ENCODE assay signal across 32 cellular contexts in genomic region chr1:65399003-65399402, GRCh38. TPM values are rescaled to one million over a fixed set of nuclear protein-coding genes. Genes with fewer than 3 reads are reported as not detected.
DNase-seq lines count a peak whose midpoint lies in the region; ATAC-seq, FAIRE-seq and TF ChIP-seq lines count a peak whose summit lies in the region.
"Had no signal": no experiment of that assay in that cellular context is flagged by ENCODE, and none has a peak within 500 bp of the region (broad histone marks: within the 10 kb centered on the region; RNA-seq: fewer than 3 reads in every experiment).

No MANE protein-coding gene starts in this region.

- FAIRE-seq in HepG2 (lab: Jason Lieb, UNC), result no peak
- FAIRE-seq in K562 (lab: Jason Lieb, UNC), result no peak
- FAIRE-seq: A204.1, A549 had no signal

- H3K36me3 ChIP-seq in HepG2 (replicated peaks in 1 of 2; ENCODE audit: control insufficient read depth in 1 of 2, insufficient read depth in 2 of 2, low read length in 2 of 2), result no peaks in the 10 kb centered on the region
- H3K36me3 ChIP-seq in right lobe of liver, result no peaks in the 10 kb centered on the region
- peaks cover 94% of the 10 kb centered on the region for H3K36me3 ChIP-seq in K562 (ENCODE audit: control insufficient read depth, insufficient read depth, low read length)
- H3K36me3 ChIP-seq: BLaER1; BLaER1 treated with 17β-estradiol and CSF1 and Interleukin-3, amounts not matched to agents 10 nM and 100 nM had no signal

- ATAC-seq in HepG2, result no peak
- no peak for ATAC-seq in right lobe of liver
- ATAC-seq in K562, result no peak
- ATAC-seq: A549; CD8-positive, alpha-beta T cell had no signal

- DNase-seq in HepG2 (ENCODE audit: low spot score) (no peak), right lobe of liver (no peak), K562 (ENCODE audit: extremely low read depth in 1 of 4, low spot score in 3 of 4) (no peak)
- no peak for DNase-seq in activated CD4-positive, alpha-beta memory T cell treated with anti-CD3 and anti-CD28 coated beads for 36 hours
- DNase-seq: 8988T; ACHN; AML-193; BE2C; C1 segment of cervical spinal cord; Caco-2; Calu3; CD4-positive, alpha-beta memory T cell; CD4-positive, alpha-beta T cell; CD4-positive, CD25-positive, alpha-beta regulatory T cell; CD8-positive, alpha-beta memory T cell; CD8-positive, alpha-beta T cell; COR-L47; DMS 273 treated with DMSO at 0.1 percent for 48 hours; DMS153; DMS53; DMS79; DMS79 treated with DMSO at 0.1 percent for 48 hours; DND-41; EL had no signal

- TF ChIP-seq CTCF in HepG2 (CRISPR knock-in tag; IDR thresholded peaks at IDR 0.05), result no peak
- TF ChIP-seq CTCF in right lobe of liver (IDR thresholded peaks at IDR 0.05), result no peak
- no peak for TF ChIP-seq CTCF in K562 (IDR thresholded peaks at IDR 0.05 in 2 of 3, conservative IDR thresholded peaks at IDR 0.05 in 1 of 3; ENCODE audit: insufficient read depth in 2 of 3, low read depth in 1 of 3, low read length in 3 of 3)

- no peaks in the 10 kb centered on the region for H3K27me3 Mint-ChIP-seq in activated CD4-positive, alpha-beta memory T cell treated with anti-CD3 and anti-CD28 coated beads for 36 hours
- H3K27me3 Mint-ChIP-seq: CD4-positive, alpha-beta memory T cell; CD4-positive, alpha-beta T cell; CD4-positive, CD25-positive, alpha-beta regulatory T cell had no signal

- H3K9me3 Mint-ChIP-seq in activated CD4-positive, alpha-beta memory T cell treated with anti-CD3 and anti-CD28 coated beads for 36 hours, result no peaks in the 10 kb centered on the region
- H3K9me3 Mint-ChIP-seq: CD14-positive monocyte; CD4-positive, alpha-beta memory T cell; CD4-positive, alpha-beta T cell; CD4-positive, CD25-positive, alpha-beta regulatory T cell; CD8-positive, alpha-beta memory T cell; CD8-positive, alpha-beta T cell had no signal

- H3K9me1 ChIP-seq in K562 (ENCODE audit: control insufficient read depth, insufficient read depth, low read length), result no peaks in the 10 kb centered on the region

- WGBS in HepG2 (ENCODE audit: low lambda C conversion rate), result 86% methylated on average over 1 of the region's 1 CpG
- 80% methylated on average over 1 of the region's 1 CpG for WGBS in right lobe of liver (ENCODE audit: insufficient coverage, low coverage, low lambda C conversion rate, missing lambda C conversion rate)
- 89% methylated on average over 1 of the region's 1 CpG for WGBS in K562 (ENCODE audit: insufficient coverage, low coverage, missing lambda C conversion rate)

- intact Hi-C loops in HepG2 (cut with micrococcal nuclease; ENCODE audit: unreplicated experiment) (no loop called here), right lobe of liver (cut with DNase I) (no loop called here), K562 (cut with micrococcal nuclease) (no loop called here)
- intact Hi-C loops in activated CD4-positive, alpha-beta memory T cell treated with anti-CD3 and anti-CD28 coated beads for 36 hours (cut with micrococcal nuclease), result loop anchor here (10.0 kb wide), 5 partner anchors 254 to 936 kb away; partner anchors contain the start of gene AK4

- TF ChIP-seq EP300 in HepG2 (IDR thresholded peaks at IDR 0.05; ENCODE audit: low read depth in 2 of 2, low read length in 2 of 2) (no peak), HepG2 (CRISPR knock-in tag; IDR thresholded peaks at IDR 0.05; ENCODE audit: borderline replicate concordance) (no peak), K562 (IDR thresholded peaks at IDR 0.05; ENCODE audit: low read length) (no peak)

- POLR2A ChIA-PET in HepG2 (lab: Yijun Ruan, JAX), result no interaction called here
- POLR2A ChIA-PET in K562 (lab: Yijun Ruan, JAX), result interaction anchor here (1.2 kb wide), 1 partner anchor 13 kb away, joined by 4 read pairs; no protein-coding TSS in a partner anchor
- POLR2A ChIA-PET in activated CD4-positive, alpha-beta memory T cell treated with anti-CD3 and anti-CD28 coated beads for 36 hours (lab: Charles Lee), result no interaction called here

- TF ChIP-seq RAD21 in HepG2 (CRISPR knock-in tag; IDR thresholded peaks at IDR 0.05) (no peak), K562 (CRISPR knock-in tag; conservative IDR thresholded peaks at IDR 0.05 in 1 of 2, IDR thresholded peaks at IDR 0.05 in 1 of 2) (no peak)

- CTCF ChIA-PET in HepG2 (lab: Yijun Ruan, JAX; ENCODE audit: low intra/inter-chr PET ratio, low total read pairs) (no interaction called here), K562 (lab: Yijun Ruan, JAX; ENCODE audit: low intra/inter-chr PET ratio) (no interaction called here)
- CTCF ChIA-PET in activated CD4-positive, alpha-beta memory T cell treated with anti-CD3 and anti-CD28 coated beads for 36 hours (lab: Charles Lee), result no interaction called here

- peaks cover 37% of the 10 kb centered on the region for H3K4me1 Mint-ChIP-seq in activated CD4-positive, alpha-beta memory T cell treated with anti-CD3 and anti-CD28 coated beads for 36 hours (ENCODE audit: low read depth)
- H3K4me1 Mint-ChIP-seq: B cell had no signal

- H3K4me2 ChIP-seq in HepG2 (ENCODE audit: low read depth, low read length) (no peak overlapping the region), K562 (ENCODE audit: insufficient read depth, low read length) (no peak overlapping the region)
- H3K4me2 ChIP-seq: A549; BLaER1; BLaER1 treated with 17β-estradiol and CSF1 and Interleukin-3, amounts not matched to agents 10 nM and 100 nM had no signal

- H3K36me3 Mint-ChIP-seq in activated CD4-positive, alpha-beta memory T cell treated with anti-CD3 and anti-CD28 coated beads for 36 hours, result peaks cover 5% of the 10 kb centered on the region
- H3K36me3 Mint-ChIP-seq: CD14-positive monocyte had no signal

- in situ Hi-C loops in HepG2 (cut with HindIII; ENCODE audit: extremely low pct_ligation_motif_present, low pct_unique_long_range_greater_than_20kb), result no loop called here
- in situ Hi-C loops in K562 (cut with MboI), result no loop called here

- H4K20me1 ChIP-seq in HepG2 (ENCODE audit: insufficient read depth, low read length), result no peaks in the 10 kb centered on the region
- no peaks in the 10 kb centered on the region for H4K20me1 ChIP-seq in K562 (replicated peaks; ENCODE audit: control insufficient read depth, insufficient read depth, low read length)
- H4K20me1 ChIP-seq: BLaER1; BLaER1 treated with 17β-estradiol and CSF1 and Interleukin-3, amounts not matched to agents 10 nM and 100 nM had no signal

- H3K27ac ChIP-seq in HepG2 (ENCODE audit: extremely low read length, insufficient read depth, low read length), result no peak overlapping the region
- H3K27ac ChIP-seq in right lobe of liver, result no peak overlapping the region
- H3K27ac ChIP-seq in K562 (ENCODE audit: extremely low read depth, low read depth, low read length), result no peak overlapping the region
- H3K27ac ChIP-seq: 22Rv1; A549; BLaER1; BLaER1 treated with 17β-estradiol and CSF1 and Interleukin-3, amounts not matched to agents 10 nM and 100 nM; C4-2B had no signal

- H3K79me2 ChIP-seq in HepG2 (ENCODE audit: insufficient read depth, low read length) (no peaks in the 10 kb centered on the region), K562 (ENCODE audit: control insufficient read depth, insufficient read depth, low read length) (no peaks in the 10 kb centered on the region)

- no peaks in the 10 kb centered on the region for H3K27me3 ChIP-seq in HepG2 (ENCODE audit: control insufficient read depth in 1 of 2, insufficient read depth in 2 of 2, low read length in 2 of 2)
- H3K27me3 ChIP-seq in right lobe of liver, result no peaks in the 10 kb centered on the region
- no peaks in the 10 kb centered on the region for H3K27me3 ChIP-seq in K562 (ENCODE audit: control insufficient read depth in 2 of 2, insufficient read depth in 2 of 2, low read length in 2 of 2)
- H3K27me3 ChIP-seq: BE2C; BLaER1; BLaER1 treated with 17β-estradiol and CSF1 and Interleukin-3, amounts not matched to agents 10 nM and 100 nM had no signal

- H3K9ac ChIP-seq in HepG2 (ENCODE audit: insufficient read depth, low read depth, low read length), result no peak overlapping the region
- no peak overlapping the region for H3K9ac ChIP-seq in K562 (ENCODE audit: insufficient read depth in 1 of 2, low read depth in 2 of 2, low read length in 2 of 2)
- H3K9ac ChIP-seq: BLaER1; BLaER1 treated with 17β-estradiol and CSF1 and Interleukin-3, amounts not matched to agents 10 nM and 100 nM had no signal

- no peak overlapping the region for H3K4me3 Mint-ChIP-seq in activated CD4-positive, alpha-beta memory T cell treated with anti-CD3 and anti-CD28 coated beads for 36 hours
- H3K4me3 Mint-ChIP-seq: B cell; CD14-positive monocyte; CD4-positive, alpha-beta memory T cell; CD4-positive, alpha-beta T cell; CD4-positive, CD25-positive, alpha-beta regulatory T cell; CD8-positive, alpha-beta memory T cell; CD8-positive, alpha-beta T cell had no signal

- peaks cover 11% of the 10 kb centered on the region for H3K4me1 ChIP-seq in HepG2 (ENCODE audit: insufficient read depth, low read length)
- H3K4me1 ChIP-seq in right lobe of liver, result no peaks in the 10 kb centered on the region
- no peaks in the 10 kb centered on the region for H3K4me1 ChIP-seq in K562 (replicated peaks in 1 of 2; ENCODE audit: control insufficient read depth in 2 of 2, insufficient read depth in 2 of 2, low read length in 2 of 2)
- H3K4me1 ChIP-seq: A549, BE2C, BLaER1, Caco-2 had no signal

- H3K4me3 ChIP-seq in HepG2 (replicated peaks in 1 of 3; ENCODE audit: insufficient read depth in 1 of 3, low read depth in 2 of 3, low read length in 3 of 3), result no peak overlapping the region
- no peak overlapping the region for H3K4me3 ChIP-seq in right lobe of liver
- no peak overlapping the region for H3K4me3 ChIP-seq in K562
- H3K4me3 ChIP-seq: A549; BLaER1; BLaER1 treated with 17β-estradiol and CSF1 and Interleukin-3, amounts not matched to agents 10 nM and 100 nM had no signal

- BruUV-seq in HepG2 (replicated peaks; lab: Mats Ljungman, UMichigan) (no TSS peak), K562 (replicated peaks; lab: Mats Ljungman, UMichigan) (no TSS peak)

- H3K9me3 ChIP-seq in HepG2 (ENCODE audit: low read length) (no peaks in the 10 kb centered on the region), right lobe of liver (no peaks in the 10 kb centered on the region), K562 (replicated peaks; ENCODE audit: control insufficient read depth, insufficient read depth, low read depth, low read length) (no peaks in the 10 kb centered on the region)
- H3K9me3 ChIP-seq: A549; BE2C; BLaER1; BLaER1 treated with 17β-estradiol and CSF1 and Interleukin-3, amounts not matched to agents 10 nM and 100 nM; Caco-2 had no signal

- H2AFZ ChIP-seq in HepG2 (ENCODE audit: low read length) (no peak overlapping the region), K562 (ENCODE audit: low read depth, low read length) (no peak overlapping the region)

- no peak for TF ChIP-seq POLR2A in HepG2 (IDR thresholded peaks at IDR 0.05; ENCODE audit: insufficient read depth in 1 of 2, low read depth in 2 of 2, low read length in 2 of 2)
- no peak for TF ChIP-seq POLR2A in right lobe of liver (IDR thresholded peaks at IDR 0.05)
- no peak for TF ChIP-seq POLR2A in K562 (conservative IDR thresholded peaks at IDR 0.05)

- no peak overlapping the region for H3K27ac Mint-ChIP-seq in activated CD4-positive, alpha-beta memory T cell treated with anti-CD3 and anti-CD28 coated beads for 36 hours
- H3K27ac Mint-ChIP-seq: B cell; CD14-positive monocyte; CD4-positive, alpha-beta memory T cell; CD4-positive, alpha-beta T cell; CD4-positive, CD25-positive, alpha-beta regulatory T cell; CD8-positive, alpha-beta T cell had no signal

RNA-seq across cellular contexts. Expression of gene LEPR, which starts 21.5 kb away (rescaled TPM):
- 0.60 and 0.73 TPM in 2 replicates for total RNA-seq in HepG2 (2016; rRNA removed; fragmentation: Illumina TruSeq; extraction: Trizol)
- 0.10 and 0.18 TPM in 2 replicates for total RNA-seq in HepG2 (2016; cell fraction: cytosol; rRNA removed; fragmentation: Illumina TruSeq; extraction: Trizol; ENCODE audit: low read depth)
- total RNA-seq in HepG2 (2016; cell fraction: insoluble cytoplasmic fraction; rRNA removed; fragmentation: Illumina TruSeq; extraction: Trizol), result 0.58 and 0.67 TPM in 2 replicates
- 0.55 and 0.65 TPM in 2 replicates for total RNA-seq in HepG2 (2016; cell fraction: membrane; rRNA removed; fragmentation: Illumina TruSeq; extraction: Trizol)
- 0.69 and 0.87 TPM in 2 replicates for total RNA-seq in HepG2 (2016; cell fraction: nucleus; rRNA removed; fragmentation: Illumina TruSeq; extraction: Trizol)
- 1.4 and 1.7 TPM in 2 replicates for polyA plus RNA-seq in HepG2 (2011; rRNA removed)
- 0.64 and 1.4 TPM in 2 replicates for polyA plus RNA-seq in HepG2 (2011; cell fraction: cytosol; rRNA removed)
- 0.84 and 0.88 TPM in 2 replicates for polyA plus RNA-seq in HepG2 (2011; cell fraction: nucleus; rRNA removed)
- polyA plus RNA-seq in HepG2 (2012), result 2.7 and 5.9 TPM in 2 replicates
- 0.03 and 0.14 TPM in 2 replicates for polyA plus RNA-seq in HepG2 (2016; cell fraction: cytosol; fragmentation: Illumina TruSeq; extraction: Trizol; ENCODE audit: low read depth)
- 0.44 and 0.52 TPM in 2 replicates for polyA plus RNA-seq in HepG2 (2016; cell fraction: insoluble cytoplasmic fraction; fragmentation: Illumina TruSeq; extraction: Trizol; ENCODE audit: low read depth)
- polyA plus RNA-seq in HepG2 (2016; cell fraction: membrane; fragmentation: Illumina TruSeq; extraction: Trizol; ENCODE audit: low read depth), result 0.10 and 0.26 TPM in 2 replicates
- polyA plus RNA-seq in HepG2 (2016; cell fraction: nucleus; fragmentation: Illumina TruSeq; extraction: Trizol; ENCODE audit: insufficient read depth, low read depth), result 0.57 and 0.77 TPM in 2 replicates
- 1.5 and 2.3 TPM in 2 replicates for polyA minus RNA-seq in HepG2 (2011; rRNA and poly(A)+ RNA removed; ENCODE audit: low replicate concordance)
- 1.7 and 3.1 TPM in 2 replicates for polyA minus RNA-seq in HepG2 (2011; cell fraction: cytosol; rRNA and poly(A)+ RNA removed)
- polyA minus RNA-seq in HepG2 (2011; cell fraction: nucleus; rRNA and poly(A)+ RNA removed), result 2.6 TPM in 2 replicates
- 100 to 1,000 TPM in 2 of 6 experiments, 10 to 100 TPM in 4; 26.8 to 264 (median 57.1) TPM for total RNA-seq in right lobe of liver
- total RNA-seq in K562 (2011; cell fraction: chromatin; rRNA removed; ENCODE audit: low replicate concordance), result 58.9 and 119 TPM in 2 replicates
- 43.9 and 53.4 TPM in 2 replicates for total RNA-seq in K562 (2011; cell fraction: nucleolus; rRNA removed)
- total RNA-seq in K562 (2011; cell fraction: nucleoplasm; rRNA removed), result 92.8 and 105 TPM in 2 replicates
- 26.0 and 26.5 TPM in 2 replicates for total RNA-seq in K562 (2014; rRNA removed)
- total RNA-seq in K562 (2014; rRNA removed; fragmentation: Illumina TruSeq; extraction: Trizol), result 55.0 and 58.4 TPM in 2 replicates
- total RNA-seq in K562 (2015; rRNA removed; fragmentation: Illumina TruSeq; extraction: Trizol), result 51.5 and 56.8 TPM in 2 replicates
- 43.1 and 43.6 TPM in 2 replicates for total RNA-seq in K562 (2021)
- 83.7 and 111 TPM in 2 replicates for polyA plus RNA-seq in K562 (2011; rRNA removed)
- 30.7 and 48.6 TPM in 2 replicates for polyA plus RNA-seq in K562 (2011; cell fraction: cytosol; rRNA removed)
- 25.8 and 36.4 TPM in 2 replicates for polyA plus RNA-seq in K562 (2011; cell fraction: nucleus; rRNA removed)
- 22.2 and 31.8 TPM in 2 replicates for polyA plus RNA-seq in K562 (2012)
- 37.3 and 45.2 TPM in 2 replicates for polyA plus RNA-seq in K562 (2014; fragmentation: Illumina TruSeq; extraction: Trizol)
- polyA plus RNA-seq in K562 (2014; fragmentation: Nextera tagmentation; extraction: Ambion mirVana), result 10 to 100 TPM; 12.2 to 18.1 TPM
- 19.9 and 26.1 TPM in 2 replicates for polyA plus RNA-seq in K562 (2014; rRNA removed)
- polyA minus RNA-seq in K562 (2011; rRNA and poly(A)+ RNA removed), result 197 and 201 TPM in 2 replicates
- 51.6 and 74.5 TPM in 2 replicates for polyA minus RNA-seq in K562 (2011; cell fraction: cytosol; rRNA and poly(A)+ RNA removed)
- 25.3 and 51.1 TPM in 2 replicates for polyA minus RNA-seq in K562 (2011; cell fraction: nucleus; rRNA and poly(A)+ RNA removed)
- total RNA-seq in activated CD4-positive, alpha-beta memory T cell treated with anti-CD3 and anti-CD28 coated beads for 36 hours, result 1 to 10 TPM; 5.0 to 5.2 TPM

RNA-seq across cellular contexts. Expression of gene LEPROT, which starts 21.5 kb away (rescaled TPM):
- 29.0 and 36.8 TPM in 2 replicates for total RNA-seq in HepG2 (2016; rRNA removed; fragmentation: Illumina TruSeq; extraction: Trizol)
- 5.8 and 7.3 TPM in 2 replicates for total RNA-seq in HepG2 (2016; cell fraction: cytosol; rRNA removed; fragmentation: Illumina TruSeq; extraction: Trizol; ENCODE audit: low read depth)
- total RNA-seq in HepG2 (2016; cell fraction: insoluble cytoplasmic fraction; rRNA removed; fragmentation: Illumina TruSeq; extraction: Trizol), result 34.8 and 35.1 TPM in 2 replicates
- 16.0 and 17.4 TPM in 2 replicates for total RNA-seq in HepG2 (2016; cell fraction: membrane; rRNA removed; fragmentation: Illumina TruSeq; extraction: Trizol)
- total RNA-seq in HepG2 (2016; cell fraction: nucleus; rRNA removed; fragmentation: Illumina TruSeq; extraction: Trizol), result 46.4 and 47.1 TPM in 2 replicates
- 44.1 and 51.4 TPM in 2 replicates for polyA plus RNA-seq in HepG2 (2011; rRNA removed)
- polyA plus RNA-seq in HepG2 (2011; cell fraction: cytosol; rRNA removed), result 25.4 and 42.2 TPM in 2 replicates
- 24.6 and 40.5 TPM in 2 replicates for polyA plus RNA-seq in HepG2 (2011; cell fraction: nucleus; rRNA removed)
- polyA plus RNA-seq in HepG2 (2012), result 41.4 and 67.4 TPM in 2 replicates
- 7.0 and 10.6 TPM in 2 replicates for polyA plus RNA-seq in HepG2 (2016; cell fraction: cytosol; fragmentation: Illumina TruSeq; extraction: Trizol; ENCODE audit: low read depth)
- 26.2 and 27.5 TPM in 2 replicates for polyA plus RNA-seq in HepG2 (2016; cell fraction: insoluble cytoplasmic fraction; fragmentation: Illumina TruSeq; extraction: Trizol; ENCODE audit: low read depth)
- polyA plus RNA-seq in HepG2 (2016; cell fraction: membrane; fragmentation: Illumina TruSeq; extraction: Trizol; ENCODE audit: low read depth), result 11.6 and 12.0 TPM in 2 replicates
- polyA plus RNA-seq in HepG2 (2016; cell fraction: nucleus; fragmentation: Illumina TruSeq; extraction: Trizol; ENCODE audit: insufficient read depth, low read depth), result 45.9 and 54.4 TPM in 2 replicates
- polyA minus RNA-seq in HepG2 (2011; rRNA and poly(A)+ RNA removed; ENCODE audit: low replicate concordance), result 38.5 and 99.7 TPM in 2 replicates
- polyA minus RNA-seq in HepG2 (2011; cell fraction: cytosol; rRNA and poly(A)+ RNA removed), result 28.8 and 30.0 TPM in 2 replicates
- polyA minus RNA-seq in HepG2 (2011; cell fraction: nucleus; rRNA and poly(A)+ RNA removed), result 91.0 and 93.1 TPM in 2 replicates
- 10 to 100 TPM; 26.6 to 50.2 (median 37.5) TPM for total RNA-seq in right lobe of liver
- 47.7 and 171 TPM in 2 replicates for total RNA-seq in K562 (2011; cell fraction: chromatin; rRNA removed; ENCODE audit: low replicate concordance)
- 33.7 and 49.6 TPM in 2 replicates for total RNA-seq in K562 (2011; cell fraction: nucleolus; rRNA removed)
- 135 and 209 TPM in 2 replicates for total RNA-seq in K562 (2011; cell fraction: nucleoplasm; rRNA removed)
- 28.1 and 34.8 TPM in 2 replicates for total RNA-seq in K562 (2014; rRNA removed)
- total RNA-seq in K562 (2014; rRNA removed; fragmentation: Illumina TruSeq; extraction: Trizol), result 45.8 and 52.8 TPM in 2 replicates
- total RNA-seq in K562 (2015; rRNA removed; fragmentation: Illumina TruSeq; extraction: Trizol), result 40.6 and 46.3 TPM in 2 replicates
- 38.2 and 42.9 TPM in 2 replicates for total RNA-seq in K562 (2021)
- polyA plus RNA-seq in K562 (2011; rRNA removed), result 84.0 and 97.5 TPM in 2 replicates
- 33.1 and 88.6 TPM in 2 replicates for polyA plus RNA-seq in K562 (2011; cell fraction: cytosol; rRNA removed)
- 88.8 and 104 TPM in 2 replicates for polyA plus RNA-seq in K562 (2011; cell fraction: nucleus; rRNA removed)
- polyA plus RNA-seq in K562 (2012), result 40.2 and 59.7 TPM in 2 replicates
- polyA plus RNA-seq in K562 (2014; fragmentation: Illumina TruSeq; extraction: Trizol), result 44.0 and 47.4 TPM in 2 replicates
- polyA plus RNA-seq in K562 (2014; fragmentation: Nextera tagmentation; extraction: Ambion mirVana), result 10 to 100 TPM; 30.7 to 38.5 TPM
- 53.4 and 54.9 TPM in 2 replicates for polyA plus RNA-seq in K562 (2014; rRNA removed)
- polyA minus RNA-seq in K562 (2011; rRNA and poly(A)+ RNA removed), result 65.3 and 66.8 TPM in 2 replicates
- 24.1 and 26.4 TPM in 2 replicates for polyA minus RNA-seq in K562 (2011; cell fraction: cytosol; rRNA and poly(A)+ RNA removed)
- 68.3 and 104 TPM in 2 replicates for polyA minus RNA-seq in K562 (2011; cell fraction: nucleus; rRNA and poly(A)+ RNA removed)
- total RNA-seq in activated CD4-positive, alpha-beta memory T cell treated with anti-CD3 and anti-CD28 coated beads for 36 hours, result 10 to 100 TPM; 17.9 to 19.6 TPM

Comparison
In these comparisons a context has a peak if more than half of its experiments do, and no peak if none do; other contexts are left out.
1. RNA of gene LEPR, which starts 21.5 kb away (total RNA-seq): 26.8 to 264 TPM in right lobe of liver and 26.0 to 119 TPM in K562; 5.0 to 5.2 TPM in activated CD4-positive, alpha-beta memory T cell treated with anti-CD3 and anti-CD28 coated beads for 36 hours and 0.10 to 0.87 TPM in HepG2; every median in the first group is over 4 times any median in the second.
2. Of the 241 proteins assayed by ChIP-seq in both HepG2 and K562: peak only in HepG2: none; only in K562: ADNP; in both: none; in neither: 239; mixed calls (peak in some experiments, not most) for 1.